In the genomic region with DNA sequence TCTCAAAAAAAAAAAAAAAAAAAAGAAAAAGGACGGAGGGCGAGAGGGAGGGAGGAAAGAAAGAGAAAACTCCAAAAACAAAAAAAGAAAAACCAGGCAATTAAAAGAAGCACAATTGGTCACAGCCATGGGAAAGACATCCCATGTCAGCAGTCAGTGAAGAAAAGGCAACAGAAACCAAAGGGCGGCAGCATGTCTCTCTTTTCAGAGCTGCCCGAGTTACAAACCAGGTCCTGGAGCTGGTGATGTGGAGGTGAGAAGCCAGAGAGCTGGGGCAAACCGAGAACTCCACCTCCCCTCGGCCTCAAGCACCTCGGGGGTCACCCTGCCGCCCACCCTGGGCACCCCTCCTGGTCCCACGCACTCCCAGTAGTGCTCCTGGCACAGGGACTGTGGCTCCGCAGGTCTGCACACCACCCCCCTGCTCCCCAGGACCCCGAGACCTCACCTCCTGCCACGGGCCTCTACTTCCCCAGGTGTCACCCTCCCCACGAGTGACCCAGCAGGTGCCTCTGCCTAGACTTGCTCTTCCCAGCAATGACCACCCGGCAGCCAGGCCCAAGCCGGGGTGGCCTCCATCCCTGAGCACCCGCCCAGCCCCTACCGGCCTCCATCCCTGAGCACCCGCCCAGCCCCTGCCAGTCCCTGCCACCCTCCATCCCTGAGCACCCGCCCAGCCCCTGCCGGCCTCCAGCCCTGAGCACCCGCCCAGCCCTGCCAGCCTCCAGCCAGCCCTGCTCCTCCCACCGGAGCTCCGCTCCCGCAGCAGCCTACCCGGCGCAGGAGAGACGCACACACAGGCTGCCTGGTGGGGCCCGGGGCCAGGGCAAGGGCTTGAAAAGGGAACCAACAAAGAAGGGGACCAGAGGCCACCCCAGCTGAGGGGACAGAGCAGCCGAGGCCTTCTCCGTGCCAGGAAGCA, we compare ENCODE assay signal across 8 cellular contexts. TPM values are rescaled to one million over a fixed set of nuclear protein-coding genes. Genes with fewer than 3 reads are reported as not detected.
DNase-seq lines count a peak whose midpoint lies in the region; ATAC-seq, FAIRE-seq and TF ChIP-seq lines count a peak whose summit lies in the region.
"Not testable (repeated sequence)": the region's sequence is repeated elsewhere in the genome, so short reads cannot be mapped to it uniquely, and the experiment has no call there.

No MANE protein-coding gene starts in this region.

- TF ChIP-seq RAD21 in A549 (conservative IDR thresholded peaks at IDR 0.05 in 1 of 2, IDR thresholded peaks at IDR 0.05 in 1 of 2), result not testable (repeated sequence)

- not testable (repeated sequence) for H3K27me3 ChIP-seq in muscle layer of colon (ENCODE audit: control insufficient read depth in 1 of 2, insufficient read depth in 2 of 2, low read length in 2 of 2); prostate gland (replicated peaks; ENCODE audit: insufficient read depth)

- POLR2A ChIA-PET in A549 (lab: Yijun Ruan, JAX); HEK293 (lab: Yijun Ruan, JAX): not testable (repeated sequence)

- H3K27ac ChIP-seq in A549; HEK293 (ENCODE audit: extremely low read depth, low read depth, low read length): not testable (repeated sequence)
- H3K27ac ChIP-seq in coronary artery, result peak overlapping the region; percentile 60 to 97
- peak overlapping the region; percentile 68 for H3K27ac ChIP-seq in muscle layer of colon (ENCODE audit: low read depth, low read length)
- H3K27ac ChIP-seq in prostate gland, result peak overlapping the region; percentile 27 to 46
- peak overlapping the region; percentile 35 for H3K27ac ChIP-seq in substantia nigra (ENCODE audit: low read depth, low read length, poor library complexity, severe bottlenecking)

- not testable (repeated sequence) for TF ChIP-seq POLR2A in A549 (IDR thresholded peaks at IDR 0.05; ENCODE audit: low read length); prostate gland (IDR thresholded peaks at IDR 0.05)

- ATAC-seq in A549, result peak; percentile 15 to 23; a peak in 3 of 6 replicates

- not testable (repeated sequence) for H3K4me3 ChIP-seq in A549; HEK293 (ENCODE audit: low read depth, low read length); muscle layer of colon (ENCODE audit: low read depth in 1 of 2, low read length in 2 of 2); prostate gland
- peak overlapping the region; percentile 51 for H3K4me3 ChIP-seq in coronary artery

- H3K9ac ChIP-seq in muscle layer of colon (ENCODE audit: low read length), result not testable (repeated sequence)

- not testable (repeated sequence) for FAIRE-seq in A549 (lab: Jason Lieb, UNC)

- CTCF ChIA-PET in A549 (lab: Yijun Ruan, JAX); HEK293 (lab: Yijun Ruan, JAX): not testable (repeated sequence)

- WGBS in A549 (ENCODE audit: missing lambda C conversion rate), result 79% methylated on average over 12 of the region's 30 CpGs
- WGBS in prostate gland, result 49% methylated on average over 29 of the region's 30 CpGs

- not testable (repeated sequence) for H3K4me2 ChIP-seq in A549

- H3K9me3 ChIP-seq in A549; HEK293 (ENCODE audit: control insufficient read depth, insufficient read depth, low read depth, low read length); muscle layer of colon (ENCODE audit: low read length); prostate gland: not testable (repeated sequence)

- not testable (repeated sequence) for DNase-seq in A549 (ENCODE audit: low read depth in 1 of 2, low spot score in 1 of 2); prostate gland (ENCODE audit: low spot score)
- DNase-seq in activated effector memory CD4-positive, alpha-beta T cell treated with anti-CD3 and anti-CD28 coated beads, Interleukin-2, amount 50 U/mL, for 16 hours, result peak; percentile 59
- DNase-seq in coronary artery (ENCODE audit: low spot score), result peak; percentile 77
- peak; percentile 11 for DNase-seq in iPS-NIHi11 (ENCODE audit: low spot score)
- DNase-seq in substantia nigra (lab: John Stamatoyannopoulos, UW), result peak in 26 of 49 donors; percentile 12 to 80 (median 43)

- intact Hi-C loops in prostate gland (cut with DNase I), result not testable (repeated sequence)

- not testable (repeated sequence) for TF ChIP-seq CTCF in A549 (IDR thresholded peaks at IDR 0.05); HEK293 (tag by site-specific recombination; IDR thresholded peaks at IDR 0.05); coronary artery (IDR thresholded peaks at IDR 0.05); prostate gland (IDR thresholded peaks at IDR 0.05)

- H3K4me1 ChIP-seq in A549; HEK293 (ENCODE audit: control insufficient read depth, insufficient read depth, low read length); prostate gland (replicated peaks): not testable (repeated sequence)
- peaks cover 22% of the 10 kb centered on the region for H3K4me1 ChIP-seq in muscle layer of colon (ENCODE audit: insufficient read depth, low read length)

- H3K36me3 ChIP-seq in HEK293 (ENCODE audit: control insufficient read depth in 2 of 2, insufficient read depth in 1 of 2, low read length in 2 of 2); muscle layer of colon (ENCODE audit: insufficient read depth, low read length); prostate gland: not testable (repeated sequence)

- not testable (repeated sequence) for TF ChIP-seq EP300 in A549 (IDR thresholded peaks at IDR 0.05)

TF ChIP-seq in HEK293, 187 proteins besides CTCF, POLR2A, EP300 and RAD21:
- TF ChIP-seq KLF1 (tag by site-specific recombination; IDR thresholded peaks at IDR 0.05), result 0 out of 2 replicates have a peak, but pooled peaks have one; percentile 23
- TF ChIP-seq, protein P1, sequence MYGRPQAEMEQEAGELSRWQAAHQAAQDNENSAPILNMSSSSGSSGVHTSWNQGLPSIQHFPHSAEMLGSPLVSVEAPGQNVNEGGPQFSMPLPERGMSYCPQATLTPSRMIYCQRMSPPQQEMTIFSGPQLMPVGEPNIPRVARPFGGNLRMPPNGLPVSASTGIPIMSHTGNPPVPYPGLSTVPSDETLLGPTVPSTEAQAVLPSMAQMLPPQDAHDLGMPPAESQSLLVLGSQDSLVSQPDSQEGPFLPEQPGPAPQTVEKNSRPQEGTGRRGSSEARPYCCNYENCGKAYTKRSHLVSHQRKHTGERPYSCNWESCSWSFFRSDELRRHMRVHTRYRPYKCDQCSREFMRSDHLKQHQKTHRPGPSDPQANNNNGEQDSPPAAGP (tag by site-specific recombination; IDR thresholded peaks at IDR 0.05), result 0 out of 2 replicates have a peak, but pooled peaks have one; percentile 24

RNA-seq across cellular contexts. Expression of a gene that starts 46.6 kb away (rescaled TPM):
- 95.7 and 101 TPM in 2 replicates for polyA plus RNA-seq in A549 (2011; rRNA removed)
- 18.3 and 19.9 TPM in 2 replicates for polyA plus RNA-seq in A549 (2012; cell fraction: cytosol; rRNA removed)
- 16.3 and 27.7 TPM in 2 replicates for polyA plus RNA-seq in A549 (2012; cell fraction: nucleus; rRNA removed)
- polyA plus RNA-seq in A549 (2017; fragmentation: RNase III; extraction: RNeasy Plus Mini Kit Qiagen cat#74134 plus additional on column Dnase treatment), result 34.0 to 38.6 TPM (median 35.5 TPM) in 3 replicates
- polyA minus RNA-seq in A549 (2011; rRNA and poly(A)+ RNA removed), result 45.5 and 57.9 TPM in 2 replicates
- 10 to 100 TPM; 34.7 to 37.9 TPM for total RNA-seq in prostate gland
